Comparison of ENCODE assay signal across 8 cellular contexts in the genomic region with DNA sequence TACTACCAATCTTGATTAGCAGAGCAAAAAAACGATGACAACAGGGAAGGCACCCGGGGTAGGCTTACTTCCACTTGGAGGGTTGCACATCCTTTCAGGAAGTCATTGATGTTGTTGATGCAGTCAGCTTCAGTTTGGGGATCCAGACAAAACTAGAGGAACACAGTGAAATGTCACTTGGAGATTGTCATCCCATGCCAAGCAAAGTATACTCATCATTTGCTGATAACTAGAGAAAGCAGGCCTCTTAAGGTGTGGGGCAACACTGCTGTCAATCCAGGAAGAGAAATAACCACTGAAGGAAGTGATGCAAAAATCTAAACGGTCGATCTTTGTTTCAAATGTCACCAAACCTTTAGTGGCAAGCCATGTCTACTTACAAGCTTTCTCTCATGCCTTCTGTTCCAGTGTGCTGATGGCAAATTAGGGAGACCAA. TPM values are rescaled to one million over a fixed set of nuclear protein-coding genes. Genes with fewer than 3 reads are reported as not detected.
A peak's percentile ranks its signal among the peaks of the same experiment; 100 is the strongest.
DNase-seq lines count a peak whose midpoint lies in the region; TF ChIP-seq lines count a peak whose summit lies in the region.

No MANE protein-coding gene starts in this region.

- H3K27me3 ChIP-seq in ascending aorta (no peaks in the 10 kb centered on the region), stomach (no peaks in the 10 kb centered on the region)

- H3K36me3 Mint-ChIP-seq in activated T-cell treated with anti-CD3 and anti-CD28 coated beads, Interleukin-2, amount 50 U/mL, for 24 hours (ENCODE audit: low read depth), result peaks cover 28% of the 10 kb centered on the region

- intact Hi-C loops in ascending aorta (cut with DNase I), result no loop called here
- intact Hi-C loops in stomach (cut with DNase I; ENCODE audit: low total_unique reads), result no loop called here

- no peak for TF ChIP-seq EP300 in stomach (IDR thresholded peaks at IDR 0.05)

- H3K4me3 Mint-ChIP-seq in activated T-cell treated with anti-CD3 and anti-CD28 coated beads, Interleukin-2, amount 50 U/mL, for 24 hours, result peak overlapping the region; percentile 88

- H3K4me3 ChIP-seq in ascending aorta (peak overlapping the region in 1 of 2 donors; percentile 50), stomach (no peak overlapping the region)

- H3K4me1 ChIP-seq in ascending aorta (peaks cover 0 to 4% of the 10 kb centered on the region in 2 donors), stomach (no peaks in the 10 kb centered on the region)

- no peak for TF ChIP-seq POLR2A in stomach (IDR thresholded peaks at IDR 0.05)

- no peaks in the 10 kb centered on the region for H3K9me3 ChIP-seq in ascending aorta
- H3K9me3 ChIP-seq in stomach, result no peaks in the 10 kb centered on the region

- 38 to 57% (median 53%) methylated on average over 4 of the region's 4 CpGs for WGBS in stomach, 5 donors

- H3K9me3 Mint-ChIP-seq in activated T-cell treated with anti-CD3 and anti-CD28 coated beads, Interleukin-2, amount 50 U/mL, for 24 hours, result no peaks in the 10 kb centered on the region

- peaks cover 66% of the 10 kb centered on the region for H3K4me1 Mint-ChIP-seq in activated T-cell treated with anti-CD3 and anti-CD28 coated beads, Interleukin-2, amount 50 U/mL, for 24 hours (ENCODE audit: low read depth)

- DNase-seq in activated T-cell treated with anti-CD3 and anti-CD28 coated beads, Interleukin-2, amount 50 U/mL, for 24 hours, result no peak
- no peak for DNase-seq in activated T-cell treated with anti-CD3 and anti-CD28 coated beads, Interleukin-2, amount 50 U/mL, for 1 hour
- peak; percentile 35 for DNase-seq in KG1 (lab: John Stamatoyannopoulos, UW)
- DNase-seq in ascending aorta (ENCODE audit: low spot score in 2 of 2), result no peak
- DNase-seq in stomach, result no peak
- no peak for DNase-seq in glomerular visceral epithelial cell (ENCODE audit: extremely low spot score)
- DNase-seq in NCI-H345 treated with DMSO at 0.1 percent for 48 hours (lab: John Stamatoyannopoulos, UW; ENCODE audit: unreplicated experiment), result no peak
- DNase-seq in DMS79 (lab: John Stamatoyannopoulos, UW), result no peak

- TF ChIP-seq CTCF in ascending aorta (IDR thresholded peaks at IDR 0.05) (no peak), stomach (IDR thresholded peaks at IDR 0.05) (no peak)

- no peaks in the 10 kb centered on the region for H3K36me3 ChIP-seq in ascending aorta
- H3K36me3 ChIP-seq in stomach, result no peaks in the 10 kb centered on the region

- H3K27me3 Mint-ChIP-seq in activated T-cell treated with anti-CD3 and anti-CD28 coated beads, Interleukin-2, amount 50 U/mL, for 24 hours, result peaks cover 7% of the 10 kb centered on the region

- H3K27ac ChIP-seq in ascending aorta, result peak overlapping the region; percentile 39 to 56
- H3K27ac ChIP-seq in stomach, result peak overlapping the region in 4 of 5 donors; percentile 36 to 79 (median 55)

- peak overlapping the region; percentile 95 for H3K27ac Mint-ChIP-seq in activated T-cell treated with anti-CD3 and anti-CD28 coated beads, Interleukin-2, amount 50 U/mL, for 24 hours

RNA-seq across cellular contexts. Expression of a gene that starts 1.4 kb away (rescaled TPM):
- 17.6 TPM for total RNA-seq in ascending aorta
- 10 to 100 TPM in 2 of 5 donors, 1 to 10 TPM in 3; 1.7 to 22.9 (median 8.5) TPM for total RNA-seq in stomach
- polyA plus RNA-seq in stomach, result 10 to 100 TPM in 1 of 3 donors, 1 to 10 TPM in 2; 2.6 to 10.1 (median 7.7) TPM
